ENCODE assay signal across 8 cellular contexts in the genomic region with DNA sequence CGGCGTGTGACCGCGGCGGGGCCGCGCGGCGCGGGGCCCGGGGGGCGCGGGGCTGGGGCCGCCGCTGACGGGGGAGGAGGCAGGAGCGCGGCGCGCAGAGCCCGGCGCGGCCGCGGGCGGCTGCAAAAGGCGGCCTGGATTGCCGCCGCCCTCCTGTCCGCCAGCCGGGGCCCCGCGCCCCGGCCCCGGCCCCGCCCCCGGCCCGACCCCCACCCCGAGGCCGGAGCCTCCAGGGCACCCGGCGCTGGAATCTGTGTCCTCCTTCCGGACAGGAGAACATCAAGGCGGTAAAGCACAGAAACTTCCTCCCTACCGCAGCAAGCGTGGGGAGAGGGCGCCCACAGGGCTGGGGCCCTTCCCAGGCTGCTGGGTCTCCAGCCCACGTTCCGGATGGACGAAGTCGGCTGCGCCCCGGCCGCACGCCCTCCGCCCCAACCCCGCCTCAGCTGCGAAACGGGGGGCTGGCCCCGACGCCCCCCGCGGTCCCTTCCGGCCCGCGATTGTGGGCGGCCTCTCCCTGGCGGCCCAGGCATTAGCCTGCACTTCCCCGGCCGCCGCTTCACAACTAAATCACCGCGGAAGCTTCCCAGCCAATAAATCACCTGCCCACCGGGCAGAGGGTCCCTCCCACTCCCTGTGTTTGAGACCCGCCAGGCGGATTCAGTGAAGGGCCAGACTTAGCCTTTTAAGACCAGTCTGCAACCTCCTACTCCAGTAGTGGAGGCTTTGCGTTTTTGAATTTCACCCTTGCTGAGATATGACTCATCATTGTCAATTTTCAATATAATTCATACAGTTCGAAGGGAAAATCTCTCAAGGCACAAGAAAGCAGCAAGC.
A peak's percentile ranks its signal among the peaks of the same experiment; 100 is the strongest.
DNase-seq lines count a peak whose midpoint lies in the region; ATAC-seq, FAIRE-seq and TF ChIP-seq lines count a peak whose summit lies in the region.

No MANE protein-coding gene starts in this region.

- peak in 1 of 2 donors; percentile 38 for TF ChIP-seq EP300 in tibial nerve (IDR thresholded peaks at IDR 0.05)

- WGBS in tibial nerve, 2 donors: 0% methylated on average over 16 to 34 of the region's 78 CpGs

- H2AFZ ChIP-seq in neuron (ENCODE audit: low read depth, low read length): no peak overlapping the region

- DNase-seq in COLO668 (lab: John Stamatoyannopoulos, UW; ENCODE audit: unreplicated experiment) (peak; percentile 87), RCC 7860 (ENCODE audit: low spot score) (peak; percentile 38), fibroblast of villous mesenchyme (ENCODE audit: low read depth) (peak; percentile 78), tibial nerve (ENCODE audit: low spot score in 2 of 2) (peak in 1 of 2 donors; percentile 42)
- peak; percentile 37 for DNase-seq in activated T-helper 9 cell treated with anti-CD3 and anti-CD28 coated beads, Interleukin-2, amount 50 U/mL, for 16 hours (ENCODE audit: low read depth)

- no peak for FAIRE-seq in RCC 7860 (lab: Jason Lieb, UNC)

- H3K4me3 ChIP-seq in fibroblast of villous mesenchyme (ENCODE audit: low read depth, low read length): peak overlapping the region; percentile 83
- H3K4me3 ChIP-seq in neuron (ENCODE audit: low read length): peak overlapping the region; percentile 66
- H3K4me3 ChIP-seq in tibial nerve: peak overlapping the region; percentile 79 to 95 (median 86)

- TF ChIP-seq POLR2A in tibial nerve (IDR thresholded peaks at IDR 0.05): peak in 1 of 2 donors; percentile 27

- peak overlapping the region; percentile 91 to 99 (median 98) for H3K27ac ChIP-seq in tibial nerve

- TF ChIP-seq CTCF in fibroblast of villous mesenchyme (IDR thresholded peaks at IDR 0.05; ENCODE audit: insufficient read depth, low read depth, low read length) (peak; percentile 6), tibial nerve (IDR thresholded peaks at IDR 0.05) (peak in 2 of 5 experiments; percentile 50 to 58)

- no peaks in the 10 kb centered on the region for H3K9me3 ChIP-seq in neuron (ENCODE audit: low read length)
- H3K9me3 ChIP-seq in tibial nerve: no peaks in the 10 kb centered on the region

- no peaks in the 10 kb centered on the region for H3K27me3 ChIP-seq in neuron (ENCODE audit: insufficient read depth, low read length)
- H3K27me3 ChIP-seq in tibial nerve: no peaks in the 10 kb centered on the region

- H3K4me1 ChIP-seq in neuron (ENCODE audit: insufficient read depth, low read length) (peaks cover 42% of the 10 kb centered on the region), tibial nerve (peaks cover 0 to 73% (median 62%) of the 10 kb centered on the region in 4 donors)

- ATAC-seq in HG02678 (IDR thresholded peaks at IDR 0.05; ENCODE audit: unreplicated experiment): peak; percentile 23
- ATAC-seq in GM21723 (IDR thresholded peaks at IDR 0.05; ENCODE audit: unreplicated experiment): no peak

- H3K36me3 ChIP-seq in neuron (ENCODE audit: insufficient read depth, low read length) (peaks cover 17% of the 10 kb centered on the region), tibial nerve (peaks cover 0 to 8% (median 0%) of the 10 kb centered on the region in 3 donors)
